Comparison of ENCODE assay signal across 1 cellular context in the genomic region with DNA sequence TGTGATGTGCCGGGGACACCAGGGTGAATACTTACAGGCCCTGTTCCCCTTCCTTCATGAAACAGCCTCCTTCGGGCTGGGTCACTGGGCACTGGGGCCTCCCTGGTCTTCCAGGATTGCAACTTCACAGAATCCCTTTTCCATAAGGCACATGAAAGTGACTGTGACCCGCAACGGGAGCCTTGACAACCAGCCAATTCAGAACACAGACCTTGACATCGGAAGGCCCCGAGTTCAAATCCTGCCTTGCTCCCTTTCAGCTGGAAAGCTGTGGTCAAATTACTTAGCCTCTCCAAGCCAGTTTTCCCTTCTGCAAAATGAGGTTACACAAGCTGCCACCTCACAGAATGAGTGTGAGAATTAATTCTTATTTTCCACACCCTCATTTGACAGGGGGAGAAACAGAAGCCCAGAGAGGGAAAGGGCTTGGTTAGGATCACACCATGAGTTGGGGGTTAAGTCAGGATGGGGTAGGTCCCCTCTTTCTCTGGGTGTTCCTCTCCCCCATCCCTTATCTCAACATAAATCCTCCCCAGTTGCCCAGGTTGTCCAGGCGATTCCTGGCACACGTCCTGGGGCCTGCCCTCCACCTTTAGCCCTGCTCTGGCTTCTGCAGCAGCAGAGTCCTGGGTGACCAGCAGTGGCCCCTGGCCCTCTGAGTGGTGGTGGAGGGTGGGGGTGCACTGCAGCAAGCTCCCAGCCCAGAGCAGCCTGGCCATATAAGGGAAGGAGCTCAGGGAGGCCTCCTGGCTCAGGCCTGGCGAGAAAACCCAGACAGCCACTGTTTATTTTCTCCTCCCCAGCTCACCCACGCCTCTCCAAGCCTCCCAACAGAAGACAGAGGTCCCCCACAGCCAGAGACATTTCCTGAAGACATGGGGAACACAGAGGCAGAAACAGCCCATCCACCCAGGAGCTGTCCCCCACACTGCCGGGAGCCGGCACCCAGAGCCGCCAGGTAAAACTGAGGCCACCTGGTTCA.
TF ChIP-seq lines count a peak whose summit lies in the region.

No MANE protein-coding gene starts in this region.

TF ChIP-seq in HCT116, 20 proteins besides CTCF, POLR2A, EP300 and RAD21 (continued from another document):
- TF ChIP-seq REST (IDR thresholded peaks at IDR 0.05; ENCODE audit: low read depth) = no peak
- no peak for TF ChIP-seq JUND (IDR thresholded peaks at IDR 0.05)
- no peak for TF ChIP-seq TCF7L2 (IDR thresholded peaks at IDR 0.05; ENCODE audit: borderline replicate concordance, extremely low read depth, insufficient read depth, insufficient read length)
- no peak for TF ChIP-seq ATF3 (IDR thresholded peaks at IDR 0.05)
- TF ChIP-seq MAX (IDR thresholded peaks at IDR 0.05) = no peak
- TF ChIP-seq ZFX (IDR thresholded peaks at IDR 0.05) = no peak
- TF ChIP-seq CBX3 (IDR thresholded peaks at IDR 0.05; ENCODE audit: low read depth) = no peak
- TF ChIP-seq POLR2AphosphoS5 (IDR thresholded peaks at IDR 0.05; ENCODE audit: low read depth, low read length) = no peak
- TF ChIP-seq YY1 (IDR thresholded peaks at IDR 0.05; ENCODE audit: extremely low read depth, insufficient replicate concordance, low read depth, low read length) = no peak
- no peak for TF ChIP-seq SRF (IDR thresholded peaks at IDR 0.05; ENCODE audit: low read depth)
